In the genomic region with DNA sequence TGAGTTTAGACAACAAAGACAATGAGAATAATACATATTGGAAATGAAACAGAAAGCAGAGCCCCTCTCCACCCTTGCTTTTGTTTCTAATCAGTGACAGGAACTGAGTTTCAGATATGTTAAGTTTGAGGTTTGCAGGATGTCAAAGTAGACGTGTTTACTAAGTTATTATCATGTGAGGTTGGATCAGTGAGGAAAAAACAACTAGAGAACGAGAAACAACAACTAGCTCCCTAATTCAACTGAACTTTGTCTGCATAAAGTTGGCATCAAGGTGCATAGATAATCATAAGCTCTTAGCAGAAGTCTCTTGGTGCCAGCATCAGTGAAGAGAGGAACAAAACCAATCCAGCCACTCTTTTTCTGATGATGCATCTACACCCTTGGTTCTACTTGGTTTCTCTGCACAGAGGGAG, we compare ENCODE assay signal across 10 cellular contexts.
DNase-seq lines count a peak whose midpoint lies in the region; ATAC-seq and TF ChIP-seq lines count a peak whose summit lies in the region.
"Had no signal": no experiment of that assay in that cellular context is flagged by ENCODE, and none has a peak within 500 bp of the region (broad histone marks: within the 10 kb centered on the region; RNA-seq: fewer than 3 reads in every experiment).

No MANE protein-coding gene starts in this region.

- TF ChIP-seq POLR2A in esophagus muscularis mucosa (IDR thresholded peaks at IDR 0.05; ENCODE audit: low read depth): no peak

- no peak for TF ChIP-seq EP300 in esophagus muscularis mucosa (IDR thresholded peaks at IDR 0.05)

- no peaks in the 10 kb centered on the region for H3K27me3 ChIP-seq in GM06990 (replicated peaks; ENCODE audit: control insufficient read depth, insufficient read depth, low read length)
- no peaks in the 10 kb centered on the region for H3K27me3 ChIP-seq in esophagus muscularis mucosa

- WGBS in esophagus muscularis mucosa: 50% methylated on average over 2 of the region's 2 CpGs

- intact Hi-C loops in esophagus muscularis mucosa (cut with DNase I): no loop called here

- no peaks in the 10 kb centered on the region for H3K9me3 ChIP-seq in esophagus muscularis mucosa

- ATAC-seq in GM19468 (IDR thresholded peaks at IDR 0.05; ENCODE audit: extremely low read depth, unreplicated experiment) (peak; percentile 61), HG03196 (IDR thresholded peaks at IDR 0.05; ENCODE audit: unreplicated experiment) (peak; percentile 92)
- ATAC-seq: Panc1 had no signal

- H3K36me3 ChIP-seq in GM06990 (ENCODE audit: control insufficient read depth, insufficient read depth, low read length) (no peaks in the 10 kb centered on the region), esophagus muscularis mucosa (no peaks in the 10 kb centered on the region)

- TF ChIP-seq CTCF in GM06990 (IDR thresholded peaks at IDR 0.05; ENCODE audit: insufficient read depth, low read length, poor library complexity, severe bottlenecking): no peak
- no peak for TF ChIP-seq CTCF in esophagus muscularis mucosa (IDR thresholded peaks at IDR 0.05)

- DNase-seq in GM06990 (ENCODE audit: extremely low read depth, insufficient read length) (peak; percentile 20), esophagus muscularis mucosa (ENCODE audit: extremely low spot score) (no peak), DMS 273 treated with DMSO at 0.1 percent for 48 hours (lab: John Stamatoyannopoulos, UW) (no peak), NCI-H345 (lab: John Stamatoyannopoulos, UW) (no peak), SIG-M5 treated with dmso at 0.1 percent for 504 hours (lab: John Stamatoyannopoulos, UW; ENCODE audit: unreplicated experiment) (no peak)
- no peak for DNase-seq in activated CD4-positive, alpha-beta T cell treated with anti-CD3 and anti-CD28 coated beads, Interleukin-2, amount 50 U/mL, for 4 hours
- DNase-seq: glutamatergic neuron had no signal

- no peak overlapping the region for H3K4me3 ChIP-seq in GM06990 (replicated peaks; ENCODE audit: low read depth, low read length)
- no peak overlapping the region for H3K4me3 ChIP-seq in esophagus muscularis mucosa

- H3K4me1 ChIP-seq in esophagus muscularis mucosa: peaks cover 3 to 17% (median 13%) of the 10 kb centered on the region in 4 donors

- peak overlapping the region; percentile 21 to 50 (median 37) for H3K27ac ChIP-seq in esophagus muscularis mucosa (replicated peaks in 1 of 4)
